ENCODE assay signal across 1 cellular context in genomic region chr6:139847322-139847797, GRCh38.
TF ChIP-seq lines count a peak whose summit lies in the region.

No MANE protein-coding gene starts in this region.

TF ChIP-seq in H1, 55 proteins besides CTCF, POLR2A, EP300 and RAD21 (continued from another document):
- TF ChIP-seq USF2 (IDR thresholded peaks at IDR 0.05; ENCODE audit: low read length), result no peak
- TF ChIP-seq, protein P1, sequence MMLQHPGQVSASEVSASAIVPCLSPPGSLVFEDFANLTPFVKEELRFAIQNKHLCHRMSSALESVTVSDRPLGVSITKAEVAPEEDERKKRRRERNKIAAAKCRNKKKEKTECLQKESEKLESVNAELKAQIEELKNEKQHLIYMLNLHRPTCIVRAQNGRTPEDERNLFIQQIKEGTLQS (IDR thresholded peaks at IDR 0.05; ENCODE audit: insufficient read depth, low read depth, low read length), result no peak
- no peak for TF ChIP-seq RXRA (IDR thresholded peaks at IDR 0.05; ENCODE audit: insufficient read depth, low read depth, low read length)
TF ChIP-seq in H1: peak in this region for 0.
